Comparison of ENCODE assay signal across 8 cellular contexts in the genomic region with DNA sequence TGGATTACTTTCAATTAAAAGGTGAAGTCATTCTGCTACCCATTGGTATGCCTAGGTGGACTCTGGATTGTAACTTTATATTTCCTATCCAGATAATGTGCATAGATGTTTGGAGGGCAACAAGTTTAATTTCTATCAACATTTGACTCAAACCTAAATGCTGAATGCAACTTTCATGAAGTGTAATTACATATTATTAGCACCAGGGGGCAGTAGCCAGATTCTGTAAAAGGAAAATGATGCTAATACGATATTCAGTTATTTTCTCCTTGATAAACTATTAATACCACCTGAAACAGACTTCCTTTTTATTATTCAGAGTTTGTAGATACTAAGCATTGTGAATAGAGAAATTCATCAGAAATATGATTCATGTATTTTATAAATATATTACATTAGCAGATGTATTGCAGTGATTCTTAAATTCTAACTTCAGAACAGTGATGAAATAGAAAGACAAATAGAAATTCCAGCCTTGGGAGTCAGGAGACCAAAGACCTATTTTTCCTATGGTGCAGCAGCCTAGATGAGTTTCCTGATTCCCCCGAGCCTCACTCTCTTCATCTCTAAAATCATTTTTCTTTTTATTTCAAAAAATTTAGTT.
DNase-seq lines count a peak whose midpoint lies in the region; ATAC-seq and TF ChIP-seq lines count a peak whose summit lies in the region.

No MANE protein-coding gene starts in this region.

- TF ChIP-seq POLR2A in uterus (IDR thresholded peaks at IDR 0.05) = no peak

- H3K9me3 Mint-ChIP-seq in immature natural killer cell = peaks cover 0 to 4% (median 2%) of the 10 kb centered on the region in 6 donors

- ATAC-seq in GM19397 (IDR thresholded peaks at IDR 0.05; ENCODE audit: unreplicated experiment) (no peak), GM18909 (IDR thresholded peaks at IDR 0.05; ENCODE audit: poor library complexity, unreplicated experiment) (no peak)

- intact Hi-C loops in uterus (cut with DNase I; ENCODE audit: low total_unique reads) = no loop called here

- H3K27me3 ChIP-seq in uterus = no peaks in the 10 kb centered on the region

- H3K4me3 Mint-ChIP-seq in immature natural killer cell = no peak overlapping the region

- no peaks in the 10 kb centered on the region for H3K4me1 ChIP-seq in uterus

- TF ChIP-seq CTCF in C4-2B (conservative IDR thresholded peaks at IDR 0.05) = peak; percentile 86
- TF ChIP-seq CTCF in uterus (IDR thresholded peaks at IDR 0.05) = peak; percentile 55 to 63 (median 60)

- no peaks in the 10 kb centered on the region for H3K9me3 ChIP-seq in uterus

- H3K27ac Mint-ChIP-seq in immature natural killer cell = no peak overlapping the region

- H3K27ac ChIP-seq in C4-2B (no peak overlapping the region), uterus (no peak overlapping the region)

- H3K36me3 Mint-ChIP-seq in immature natural killer cell = no peaks in the 10 kb centered on the region

- H3K27me3 Mint-ChIP-seq in immature natural killer cell (ENCODE audit: low read depth in 3 of 3) = peaks cover 0 to 7% (median 2%) of the 10 kb centered on the region in 3 donors

- no peak overlapping the region for H3K4me3 ChIP-seq in uterus

- H3K36me3 ChIP-seq in uterus = no peaks in the 10 kb centered on the region

- DNase-seq in HT-29 (ENCODE audit: low spot score) = peak; percentile 66
- DNase-seq in SW480 (ENCODE audit: low spot score) = peak; percentile 17
- peak in 2 of 3 donors; percentile 0 to 21 for DNase-seq in immature natural killer cell
- DNase-seq in uterus = no peak
- no peak for DNase-seq in NK-92 treated with Interleukin-12 subunit alpha and Interleukin-12 subunit beta, amount 100 ng/mL, for 24 hours (lab: John Stamatoyannopoulos, UW)

- H3K4me1 Mint-ChIP-seq in immature natural killer cell = no peaks in the 10 kb centered on the region

Comparison
In these comparisons a context has a peak if more than half of its experiments do, and no peak if none do; other contexts are left out.
1. DNase-seq: peak in HT-29 (single experiment), SW480 (single experiment) and immature natural killer cell (2 of 3); none in uterus (0 of 2) and NK-92 treated with Interleukin-12 subunit alpha and Interleukin-12 subunit beta, amount 100 ng/mL, for 24 hours (single experiment).